ENCODE assay signal across 25 cellular contexts in genomic region chr5:10977011-10977410, GRCh38.
"Had no signal": no experiment of that assay in that cellular context is flagged by ENCODE, and none has a peak within 500 bp of the region (broad histone marks: within the 10 kb centered on the region; RNA-seq: fewer than 3 reads in every experiment).

No MANE protein-coding gene starts in this region.

- H3K27ac ChIP-seq: SJSA1, VCaP had no signal

- H3K9me3 Mint-ChIP-seq: activated CD4-positive, alpha-beta memory T cell treated with anti-CD3 and anti-CD28 coated beads for 36 hours; activated CD4-positive, alpha-beta T cell treated with anti-CD3 and anti-CD28 coated beads, Interleukin-2, amount 10 ng/mL, durations not matched to agents 7 days and 5 days; activated naive CD8-positive, alpha-beta T cell treated with anti-CD3 and anti-CD28 coated beads, Interleukin-2, amount 10 ng/mL, durations not matched to agents 7 days and 5 days; activated T-cell treated with anti-CD3 and anti-CD28 coated beads, Interleukin-2, amount 50 U/mL, for 4 hours; activated T-helper 2 cell treated with anti-CD3 and anti-CD28 coated beads, Interferon-gamma antibody, Interleukin-2, Interleukin-4, amounts not matched to agents 10 μg/mL and 5 μg/mL and 100 μg/mL, durations not matched to agents 14 hours and 24 hours and 36 hours; central memory CD8-positive, alpha-beta T cell; T-cell had no signal

- H3K4me3 Mint-ChIP-seq: activated CD4-positive, alpha-beta memory T cell treated with anti-CD3 and anti-CD28 coated beads for 36 hours; activated CD4-positive, alpha-beta T cell treated with anti-CD3 and anti-CD28 coated beads, Interleukin-2, amount 10 ng/mL, durations not matched to agents 7 days and 5 days; activated naive CD8-positive, alpha-beta T cell treated with anti-CD3 and anti-CD28 coated beads, Interleukin-2, amount 10 ng/mL, durations not matched to agents 7 days and 5 days; activated T-cell treated with anti-CD3 and anti-CD28 coated beads, Interleukin-2, amount 50 U/mL, for 4 hours; brain; central memory CD8-positive, alpha-beta T cell; T-cell had no signal

- H3K36me3 ChIP-seq: SJSA1 had no signal

- H3K4me1 Mint-ChIP-seq: brain; central memory CD8-positive, alpha-beta T cell; T-cell had no signal

- H3K36me3 Mint-ChIP-seq: activated CD4-positive, alpha-beta memory T cell treated with anti-CD3 and anti-CD28 coated beads for 36 hours; activated naive CD8-positive, alpha-beta T cell treated with anti-CD3 and anti-CD28 coated beads, Interleukin-2, amount 10 ng/mL, durations not matched to agents 7 days and 5 days; T-cell had no signal

- H3K4me3 ChIP-seq: SJSA1 had no signal

- H3K4me1 ChIP-seq: SJSA1 had no signal

- DNase-seq: activated CD4-positive, alpha-beta memory T cell treated with anti-CD3 and anti-CD28 coated beads for 36 hours; activated CD4-positive, alpha-beta T cell treated with anti-CD3 and anti-CD28 coated beads, Interleukin-2, amount 10 ng/mL, durations not matched to agents 7 days and 5 days; activated CD4-positive, CD25-positive, alpha-beta regulatory T cell; activated CD8-positive, alpha-beta memory T cell treated with anti-CD3 and anti-CD28 coated beads for 24 hours; activated gamma-delta T cell treated with Interleukin-2 at 50 U/mL for 16 hours; activated naive CD4-positive, alpha-beta T cell treated with anti-CD3 and anti-CD28 coated beads, Interleukin-2, amount 50 U/mL, for 16 hours; activated naive CD8-positive, alpha-beta T cell treated with anti-CD3 and anti-CD28 coated beads, Interleukin-2, amount 10 ng/mL, durations not matched to agents 7 days and 5 days; activated T-cell treated with anti-CD3 and anti-CD28 coated beads, Interleukin-2, amount 50 U/mL, for 4 hours; amygdala; NCI-H1105; NCI-H1436; NCI-H1694 treated with DMSO at 0.1 percent for 48 hours; NCI-H2029 treated with DMSO at 0.1 percent for 48 hours; NCI-H510A treated with DMSO at 0.1 percent for 48 hours; NCI-H69; PC-3; SHP77; T-cell; T-helper 2 cell; T1000 had no signal

- H3K27me3 Mint-ChIP-seq: activated CD4-positive, alpha-beta memory T cell treated with anti-CD3 and anti-CD28 coated beads for 36 hours; central memory CD8-positive, alpha-beta T cell had no signal

- H3K27ac Mint-ChIP-seq: activated CD4-positive, alpha-beta memory T cell treated with anti-CD3 and anti-CD28 coated beads for 36 hours; activated CD4-positive, alpha-beta T cell treated with anti-CD3 and anti-CD28 coated beads, Interleukin-2, amount 10 ng/mL, durations not matched to agents 7 days and 5 days; activated naive CD8-positive, alpha-beta T cell treated with anti-CD3 and anti-CD28 coated beads, Interleukin-2, amount 10 ng/mL, durations not matched to agents 7 days and 5 days; activated T-helper 2 cell treated with anti-CD3 and anti-CD28 coated beads, Interferon-gamma antibody, Interleukin-2, Interleukin-4, amounts not matched to agents 10 μg/mL and 5 μg/mL and 100 μg/mL, durations not matched to agents 14 hours and 24 hours and 36 hours; brain; T-cell had no signal

- ATAC-seq: activated T-cell treated with anti-CD3 and anti-CD28 coated beads, Interleukin-2, amount 50 U/mL, for 4 hours; PC-3; T-cell had no signal
